Comparison of ENCODE assay signal across 19 cellular contexts in genomic region chr18:73646772-73647171, GRCh38.
DNase-seq lines count a peak whose midpoint lies in the region; TF ChIP-seq lines count a peak whose summit lies in the region.
"Had no signal": no experiment of that assay in that cellular context is flagged by ENCODE, and none has a peak within 500 bp of the region (broad histone marks: within the 10 kb centered on the region; RNA-seq: fewer than 3 reads in every experiment).

No MANE protein-coding gene starts in this region.

- H3K27me3 ChIP-seq in spleen (replicated peaks in 1 of 7) (no peaks in the 10 kb centered on the region), right atrium auricular region (no peaks in the 10 kb centered on the region)

- H3K27ac ChIP-seq in spleen = no peak overlapping the region
- H3K27ac ChIP-seq in right atrium auricular region = no peak overlapping the region
- H3K27ac ChIP-seq: left ventricle myocardium inferior had no signal

- no peaks in the 10 kb centered on the region for H3K9me3 ChIP-seq in spleen
- H3K9me3 ChIP-seq in right atrium auricular region = no peaks in the 10 kb centered on the region
- H3K9me3 ChIP-seq: left ventricle myocardium inferior had no signal

- intact Hi-C loops in spleen (cut with DNase I; ENCODE audit: low total_unique reads) = no loop called here

- DNase-seq in AG10803 (ENCODE audit: low read depth) (peak; percentile 31), RKO (ENCODE audit: low spot score) (peak; percentile 8), choroid plexus epithelial cell (ENCODE audit: low read depth) (peak; percentile 34), kidney glomerular epithelial cell (lab: John Stamatoyannopoulos, UW) (peak; percentile 70), spleen (no peak), right atrium auricular region (ENCODE audit: low spot score) (no peak), iPS-NIHi7 (ENCODE audit: extremely low spot score) (no peak), GM19238 (ENCODE audit: insufficient read length, low spot score) (no peak)
- DNase-seq: activated CD4-positive, alpha-beta T cell treated with anti-CD3 and anti-CD28 coated beads, Interleukin-2, amount 50 U/mL, for 4 hours; activated T-cell treated with anti-CD3 and anti-CD28 coated beads, Interleukin-2, amount 50 U/mL, for 48 hours; DMS 273 treated with DMSO at 0.1 percent for 48 hours; hippocampal formation; left ventricle myocardium inferior; naive thymus-derived CD4-positive, alpha-beta T cell; NCI-H1105 treated with DMSO at 0.1 percent for 48 hours; NCI-H2227 treated with DMSO at 0.1 percent for 48 hours; posterior cingulate gyrus; stimulated activated CD4-positive, alpha-beta T cell treated with anti-CD3 and anti-CD28 coated beads, Interleukin-15, amount 100 ng/mL, for 24 hours had no signal

- TF ChIP-seq CTCF in AG10803 (conservative IDR thresholded peaks at IDR 0.05; ENCODE audit: low read length) (no peak), choroid plexus epithelial cell (conservative IDR thresholded peaks at IDR 0.05; ENCODE audit: low read depth, low read length) (no peak), spleen (IDR thresholded peaks at IDR 0.05 in 8 of 11, conservative IDR thresholded peaks at IDR 0.05 in 3 of 11) (no peak), right atrium auricular region (IDR thresholded peaks at IDR 0.05) (no peak)

- no peaks in the 10 kb centered on the region for H3K4me1 ChIP-seq in spleen
- no peaks in the 10 kb centered on the region for H3K4me1 ChIP-seq in right atrium auricular region
- H3K4me1 ChIP-seq: left ventricle myocardium inferior had no signal

- H3K36me3 ChIP-seq in spleen (no peaks in the 10 kb centered on the region), right atrium auricular region (no peaks in the 10 kb centered on the region)
- H3K36me3 ChIP-seq: left ventricle myocardium inferior had no signal

- no peak overlapping the region for H3K4me3 ChIP-seq in AG10803 (ENCODE audit: low read length)
- H3K4me3 ChIP-seq in choroid plexus epithelial cell (ENCODE audit: low read depth, low read length) = no peak overlapping the region
- no peak overlapping the region for H3K4me3 ChIP-seq in spleen
- no peak overlapping the region for H3K4me3 ChIP-seq in right atrium auricular region
- H3K4me3 ChIP-seq: K562, left ventricle myocardium inferior had no signal

- no peak for TF ChIP-seq POLR2A in spleen (IDR thresholded peaks at IDR 0.05)

- WGBS in spleen, 5 donors = 56 to 69% (median 63%) methylated on average over 3 of the region's 3 CpGs

Comparison
In these comparisons a context has a peak if more than half of its experiments do, and no peak if none do; other contexts are left out.
1. DNase-seq: peak in AG10803 (single experiment), RKO (single experiment), choroid plexus epithelial cell (single experiment) and kidney glomerular epithelial cell (single experiment); none in spleen (single experiment), right atrium auricular region (single experiment), iPS-NIHi7 (single experiment) and GM19238 (single experiment).